Comparison of ENCODE assay signal across 19 cellular contexts in genomic region chr11:64905516-64906313, GRCh38. TPM values are rescaled to one million over a fixed set of nuclear protein-coding genes. Genes with fewer than 3 reads are reported as not detected.
DNase-seq lines count a peak whose midpoint lies in the region; ATAC-seq and TF ChIP-seq lines count a peak whose summit lies in the region.
"Had no signal": no experiment of that assay in that cellular context is flagged by ENCODE, and none has a peak within 500 bp of the region (broad histone marks: within the 10 kb centered on the region; RNA-seq: fewer than 3 reads in every experiment).

No MANE protein-coding gene starts in this region.

- no peak overlapping the region for H2BK15ac ChIP-seq in neuronal stem cell (ENCODE audit: low read length)

- no peak overlapping the region for H3K9ac ChIP-seq in neuronal stem cell (ENCODE audit: low read depth, low read length, poor library complexity)

- no peaks in the 10 kb centered on the region for H3K4me1 Mint-ChIP-seq in WTC11
- peaks cover 4 to 7% of the 10 kb centered on the region in 2 donors for H3K4me1 Mint-ChIP-seq in effector memory CD8-positive, alpha-beta T cell (ENCODE audit: low read depth in 2 of 2)
- H3K4me1 Mint-ChIP-seq: CD14-positive monocyte had no signal

- peak overlapping the region; percentile 76 for H4K8ac ChIP-seq in neuronal stem cell (ENCODE audit: low read depth, low read length)

- H2BK120ac ChIP-seq in neuronal stem cell (ENCODE audit: low read depth, low read length) = no peak overlapping the region

- peak overlapping the region in 1 of 2 donors; percentile 64 for H3K4me3 ChIP-seq in neuronal stem cell (ENCODE audit: low read length in 2 of 2)
- H3K4me3 ChIP-seq: A549 had no signal

- H3K79me1 ChIP-seq in neuronal stem cell (ENCODE audit: low read depth, low read length) = peaks cover 4% of the 10 kb centered on the region

- H3K4ac ChIP-seq in neuronal stem cell (ENCODE audit: low read length) = no peak overlapping the region

- H4K91ac ChIP-seq in neuronal stem cell (ENCODE audit: low read depth, low read length, poor library complexity) = no peak overlapping the region

- no peak overlapping the region for H2BK5ac ChIP-seq in neuronal stem cell (ENCODE audit: low read length)

- H2AFZ ChIP-seq in neuronal stem cell (ENCODE audit: low read length) = no peak overlapping the region

- POLR2A ChIA-PET in WTC11 (lab: Charles Lee) = no interaction called here

- H3K4me2 ChIP-seq in neuronal stem cell (ENCODE audit: insufficient read depth, low read length, poor library complexity, severe bottlenecking) = no peak overlapping the region
- H3K4me2 ChIP-seq: A549 had no signal

- TF ChIP-seq CTCF in WTC11 (IDR thresholded peaks at IDR 0.05) = no peak

- H3K27me3 ChIP-seq in neuronal stem cell (ENCODE audit: control insufficient read depth in 3 of 3, insufficient read depth in 3 of 3, low read depth in 1 of 3, low read length in 3 of 3) = no peaks in the 10 kb centered on the region

- H3K4me3 Mint-ChIP-seq in WTC11 = no peak overlapping the region
- no peak overlapping the region for H3K4me3 Mint-ChIP-seq in effector memory CD8-positive, alpha-beta T cell
- H3K4me3 Mint-ChIP-seq: CD14-positive monocyte; CD8-positive, alpha-beta T cell had no signal

- 0 out of 2 replicates have a peak overlapping the region, but pooled peaks have one; percentile 32 for H3K27ac Mint-ChIP-seq in WTC11
- H3K27ac Mint-ChIP-seq in effector memory CD8-positive, alpha-beta T cell = peak overlapping the region in 1 of 2 donors; percentile 80
- H3K27ac Mint-ChIP-seq: CD8-positive, alpha-beta T cell had no signal

- H3K27me3 Mint-ChIP-seq in WTC11 (ENCODE audit: low read depth) = no peaks in the 10 kb centered on the region
- H3K27me3 Mint-ChIP-seq in effector memory CD8-positive, alpha-beta T cell = no peaks in the 10 kb centered on the region

- ATAC-seq in WTC11 (no peak), HG02885 (IDR thresholded peaks at IDR 0.05; ENCODE audit: poor library complexity, unreplicated experiment) (no peak)
- ATAC-seq in effector memory CD8-positive, alpha-beta T cell (replicated peaks) = peak; percentile 6
- ATAC-seq: CD8-positive, alpha-beta T cell; HCT116 had no signal

- peaks cover 11% of the 10 kb centered on the region; the same call in 1 of the 2 replicates for H3K36me3 Mint-ChIP-seq in WTC11
- H3K36me3 Mint-ChIP-seq in effector memory CD8-positive, alpha-beta T cell (ENCODE audit: insufficient read depth) = peaks cover 93% of the 10 kb centered on the region

- no peak overlapping the region for H3K27ac ChIP-seq in neuronal stem cell (replicated peaks; ENCODE audit: low read length)
- H3K27ac ChIP-seq: A549 had no signal

- no peak for DNase-seq in WTC11 (ENCODE audit: low spot score)
- DNase-seq in effector memory CD8-positive, alpha-beta T cell = no peak
- DNase-seq in neuronal stem cell (ENCODE audit: low spot score) = no peak
- DNase-seq in cardiac septum (ENCODE audit: low spot score) = no peak
- DNase-seq in superior temporal gyrus (ENCODE audit: extremely low spot score) = no peak
- DNase-seq: COR-L47, DMS153, DND-41, GDM1, IMR-90 had no signal

- intact Hi-C loops in cardiac septum (cut with DNase I) = no loop called here

- H3K23ac ChIP-seq in neuronal stem cell (ENCODE audit: low read depth, low read length, poor library complexity) = no peak overlapping the region

- no peaks in the 10 kb centered on the region for H3K9me3 ChIP-seq in neuronal stem cell (replicated peaks in 1 of 2; ENCODE audit: control insufficient read depth in 2 of 2, insufficient read depth in 1 of 2, low read depth in 1 of 2, low read length in 2 of 2)
- H3K9me3 ChIP-seq: A549 had no signal

- H3K36me3 ChIP-seq in neuronal stem cell (replicated peaks in 1 of 2; ENCODE audit: control insufficient read depth in 2 of 2, insufficient read depth in 2 of 2, low read length in 2 of 2) = peaks cover 41 to 71% of the 10 kb centered on the region in 2 donors

- H3K4me1 ChIP-seq in neuronal stem cell (ENCODE audit: control insufficient read depth in 2 of 2, insufficient read depth in 1 of 2, low read depth in 1 of 2, low read length in 2 of 2) = no peaks in the 10 kb centered on the region
- H3K4me1 ChIP-seq: A549 had no signal

- no CpG with 5 or more reads among the region's 25 CpGs for WGBS in neuronal stem cell (ENCODE audit: extremely low coverage in 2 of 2, insufficient read length in 2 of 2, insufficient replicate concordance in 1 of 2), 2 donors

- H2BK12ac ChIP-seq in neuronal stem cell (ENCODE audit: low read length) = peak overlapping the region; percentile 10

- CTCF ChIA-PET in WTC11 (lab: Charles Lee) = interaction anchor here (1.4 kb wide), 1 partner anchor 18 kb away, joined by 3 read pairs; no protein-coding TSS in a partner anchor

- no peak overlapping the region for H3K18ac ChIP-seq in neuronal stem cell (ENCODE audit: low read length)

- no peak overlapping the region for H2AK5ac ChIP-seq in neuronal stem cell (ENCODE audit: low read depth, low read length)

- no peaks in the 10 kb centered on the region for H3K9me3 Mint-ChIP-seq in WTC11
- H3K9me3 Mint-ChIP-seq in effector memory CD8-positive, alpha-beta T cell = no peaks in the 10 kb centered on the region
- H3K9me3 Mint-ChIP-seq: CD8-positive, alpha-beta T cell had no signal

- no peak overlapping the region for H3K14ac ChIP-seq in neuronal stem cell (ENCODE audit: low read length)

TF ChIP-seq in WTC11, 78 proteins besides CTCF, POLR2A, EP300 and RAD21 (continues in another document):
- no peak for TF ChIP-seq ERG (CRISPR knock-in tag; IDR thresholded peaks at IDR 0.05)
- no peak for TF ChIP-seq CDX4 (CRISPR knock-in tag; IDR thresholded peaks at IDR 0.05; ENCODE audit: borderline replicate concordance)
- no peak for TF ChIP-seq ZNF317 (CRISPR knock-in tag; IDR thresholded peaks at IDR 0.05; ENCODE audit: borderline replicate concordance, low read depth)
- TF ChIP-seq TP53 (CRISPR knock-in tag; IDR thresholded peaks at IDR 0.05) = no peak
- no peak for TF ChIP-seq JUN (CRISPR knock-in tag; IDR thresholded peaks at IDR 0.05)
- no peak for TF ChIP-seq ZNF121 (CRISPR knock-in tag; IDR thresholded peaks at IDR 0.05)
- no peak for TF ChIP-seq AR (CRISPR knock-in tag; IDR thresholded peaks at IDR 0.05)
- no peak for TF ChIP-seq IRF2 (CRISPR knock-in tag; IDR thresholded peaks at IDR 0.05; ENCODE audit: borderline replicate concordance, low read depth)

RNA-seq across cellular contexts. Expression of gene ATG2A, which starts 11.3 kb away (rescaled TPM):
- total RNA-seq in WTC11 (2021) (25.2 to 31.4 TPM (median 27.6 TPM) in 3 replicates), cardiac septum (14.6 TPM)
- 5.3 TPM for polyA plus RNA-seq in neuronal stem cell (2013, experiment 1 of 2)
- 5.5 TPM for polyA plus RNA-seq in neuronal stem cell (2013, experiment 2 of 2)

RNA-seq across cellular contexts. Expression of gene PPP2R5B, which starts 18.8 kb away (rescaled TPM):
- total RNA-seq in WTC11 (2021) (8.7 to 10.2 TPM (median 9.1 TPM) in 3 replicates), cardiac septum (24.9 TPM)
- 5.7 TPM for polyA plus RNA-seq in neuronal stem cell (2013, experiment 1 of 2)
- 6.1 TPM for polyA plus RNA-seq in neuronal stem cell (2013, experiment 2 of 2)

RNA-seq across cellular contexts. Expression of gene EHD1, which starts 27.3 kb away (rescaled TPM):
- total RNA-seq in WTC11 (2021) (29.9 to 38.1 TPM (median 35.2 TPM) in 3 replicates), cardiac septum (50.9 TPM)
- 24.4 TPM for polyA plus RNA-seq in neuronal stem cell (2013, experiment 1 of 2)
- 23.3 TPM for polyA plus RNA-seq in neuronal stem cell (2013, experiment 2 of 2)

RNA-seq across cellular contexts. Expression of gene GPHA2, which starts 30.0 kb away (rescaled TPM):
- total RNA-seq in WTC11 (2021) (1.0 to 1.6 TPM (median 1.6 TPM) in 3 replicates), cardiac septum (not detected)
- polyA plus RNA-seq in neuronal stem cell (2013, experiment 1 of 2) = 0.84 TPM
- polyA plus RNA-seq in neuronal stem cell (2013, experiment 2 of 2) = 0.89 TPM
- total RNA-seq: CD8-positive, alpha-beta T cell; H4; HT-29; IMR-90 had no signal
- polyA plus RNA-seq: A549, AG04450, BJ, CD14-positive monocyte, IMR-90 had no signal
